ENCODE assay signal across 1 cellular context in the genomic region with DNA sequence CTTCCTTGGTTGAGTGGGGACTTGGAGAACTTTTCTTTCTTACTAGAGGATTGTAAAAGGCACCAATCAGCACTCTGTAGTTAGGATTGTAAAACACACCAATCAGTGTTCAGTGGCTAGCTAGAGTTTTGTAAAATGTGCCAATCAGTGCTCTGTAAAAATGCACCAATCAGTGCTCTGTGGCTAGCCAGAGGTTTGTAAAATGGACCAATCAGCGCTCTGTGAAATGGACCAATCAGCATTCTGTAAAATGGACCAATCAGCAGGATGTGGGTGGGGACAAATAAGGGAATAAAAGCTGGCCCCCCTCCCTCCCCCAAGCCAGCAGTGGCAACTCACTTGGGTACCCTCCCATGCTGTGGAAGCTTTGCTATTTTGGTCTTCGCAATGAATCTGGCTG.
TF ChIP-seq lines count a peak whose summit lies in the region.

No MANE protein-coding gene starts in this region.

TF ChIP-seq in HCT116, 20 proteins besides CTCF, POLR2A, EP300 and RAD21:
- TF ChIP-seq REST (IDR thresholded peaks at IDR 0.05; ENCODE audit: low read depth) (no peak), SP1 (IDR thresholded peaks at IDR 0.05; ENCODE audit: low read depth) (peak; percentile 20; the same call in 1 of the 2 replicates)
